Comparison of ENCODE assay signal across 1 cellular context in the genomic region with DNA sequence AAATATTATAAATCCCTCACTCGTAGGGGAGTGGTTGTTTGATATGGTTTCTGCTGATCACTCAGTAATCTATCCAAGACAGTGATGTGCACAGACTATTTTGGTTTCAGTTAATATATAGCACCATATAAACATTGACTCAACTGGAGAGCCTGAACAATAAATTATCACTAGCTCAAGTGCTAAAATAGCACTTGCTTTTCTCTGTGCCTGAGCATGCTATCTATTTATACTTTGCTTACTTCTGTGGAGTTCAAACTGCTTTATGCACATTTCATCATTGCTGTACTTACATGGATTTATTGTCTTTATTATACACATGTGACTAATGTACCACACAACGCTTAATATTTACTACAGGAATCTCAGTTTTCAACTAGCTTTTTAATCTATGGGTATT.
TF ChIP-seq lines count a peak whose summit lies in the region.

No MANE protein-coding gene starts in this region.

TF ChIP-seq in HEK293, 187 proteins besides CTCF, POLR2A, EP300 and RAD21 (continued from another document):
- TF ChIP-seq, protein P1, sequence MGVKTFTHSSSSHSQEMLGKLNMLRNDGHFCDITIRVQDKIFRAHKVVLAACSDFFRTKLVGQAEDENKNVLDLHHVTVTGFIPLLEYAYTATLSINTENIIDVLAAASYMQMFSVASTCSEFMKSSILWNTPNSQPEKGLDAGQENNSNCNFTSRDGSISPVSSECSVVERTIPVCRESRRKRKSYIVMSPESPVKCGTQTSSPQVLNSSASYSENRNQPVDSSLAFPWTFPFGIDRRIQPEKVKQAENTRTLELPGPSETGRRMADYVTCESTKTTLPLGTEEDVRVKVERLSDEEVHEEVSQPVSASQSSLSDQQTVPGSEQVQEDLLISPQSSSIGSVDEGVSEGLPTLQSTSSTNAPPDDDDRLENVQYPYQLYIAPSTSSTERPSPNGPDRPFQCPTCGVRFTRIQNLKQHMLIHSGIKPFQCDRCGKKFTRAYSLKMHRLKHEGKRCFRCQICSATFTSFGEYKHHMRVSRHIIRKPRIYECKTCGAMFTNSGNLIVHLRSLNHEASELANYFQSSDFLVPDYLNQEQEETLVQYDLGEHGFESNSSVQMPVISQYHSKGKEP (tag by site-specific recombination; IDR thresholded peaks at IDR 0.05) = peak; percentile 55
